ENCODE assay signal across 1 cellular context in genomic region chr16:28258571-28258970, GRCh38.
TF ChIP-seq lines count a peak whose summit lies in the region.

No MANE protein-coding gene starts in this region.

TF ChIP-seq in HepG2, 621 proteins besides CTCF, POLR2A, EP300 and RAD21:
- TF ChIP-seq ZNF326 (CRISPR knock-in tag; IDR thresholded peaks at IDR 0.05; ENCODE audit: borderline replicate concordance) (no peak), ZNF589 (CRISPR knock-in tag; conservative IDR thresholded peaks at IDR 0.05) (no peak), ZNF263 (CRISPR knock-in tag; IDR thresholded peaks at IDR 0.05) (no peak), KDM1A (CRISPR knock-in tag; IDR thresholded peaks at IDR 0.05) (no peak), KLF9 (CRISPR knock-in tag; IDR thresholded peaks at IDR 0.05; ENCODE audit: low read depth) (no peak), TCF7 (IDR thresholded peaks at IDR 0.05; ENCODE audit: low read depth) (no peak), RNF219 (CRISPR knock-in tag; IDR thresholded peaks at IDR 0.05) (no peak), CBX1 (IDR thresholded peaks at IDR 0.05; ENCODE audit: low read depth) (no peak), CENPBD1 (CRISPR knock-in tag; IDR thresholded peaks at IDR 0.05; ENCODE audit: borderline replicate concordance, low read depth) (no peak), ZSCAN9 (CRISPR knock-in tag; IDR thresholded peaks at IDR 0.05; ENCODE audit: borderline replicate concordance) (no peak), SRF (IDR thresholded peaks at IDR 0.05; ENCODE audit: low read depth, low read length) (no peak), ZNF207 (IDR thresholded peaks at IDR 0.05; ENCODE audit: borderline replicate concordance) (no peak), ZNF724P (CRISPR knock-in tag; IDR thresholded peaks at IDR 0.05; ENCODE audit: borderline replicate concordance) (no peak)
